Comparison of ENCODE assay signal across 7 cellular contexts in genomic region chr16:90046971-90047713, GRCh38. TPM values are rescaled to one million over a fixed set of nuclear protein-coding genes. Genes with fewer than 3 reads are reported as not detected.
DNase-seq lines count a peak whose midpoint lies in the region; ATAC-seq and TF ChIP-seq lines count a peak whose summit lies in the region.

No MANE protein-coding gene starts in this region.

- H3K9ac ChIP-seq in HUES6 (ENCODE audit: low read length) = peak overlapping the region; percentile 73
- H3K9ac ChIP-seq in mammary epithelial cell (ENCODE audit: insufficient read depth, low read length) = no peak overlapping the region
- peak overlapping the region; percentile 21 to 32 for H3K9ac ChIP-seq in stomach smooth muscle (ENCODE audit: low read length in 2 of 2)

- no TSS peak for BruUV-seq in mammary epithelial cell (replicated peaks; lab: Mats Ljungman, UMichigan)

- dilution Hi-C loops in mammary epithelial cell (cut with HindIII; ENCODE audit: low sequenced_read_pairs) = no loop called here

- peak overlapping the region; percentile 71 for H3K4me3 ChIP-seq in HUES6 (ENCODE audit: low read depth, low read length)
- peak overlapping the region in 1 of 3 experiments; percentile 24 for H3K4me3 ChIP-seq in mammary epithelial cell (replicated peaks in 1 of 3; ENCODE audit: insufficient read depth in 1 of 3, low read depth in 2 of 3, low read length in 3 of 3)
- H3K4me3 ChIP-seq in kidney epithelial cell (ENCODE audit: low read depth, low read length) = peak overlapping the region; percentile 27
- H3K4me3 ChIP-seq in stomach smooth muscle (ENCODE audit: low read length in 2 of 2) = peak overlapping the region; percentile 48 to 62

- DNase-seq in mammary epithelial cell (no peak), kidney epithelial cell (ENCODE audit: low read depth) (no peak), NCI-H128 (lab: John Stamatoyannopoulos, UW; ENCODE audit: unreplicated experiment) (no peak)

- 26% methylated on average over 3 of the region's 40 CpGs for WGBS in mammary epithelial cell (ENCODE audit: low coverage, missing lambda C conversion rate)

- H3K27me3 ChIP-seq in HUES6 (ENCODE audit: control insufficient read depth, insufficient read depth, low read length) (no peaks in the 10 kb centered on the region), mammary epithelial cell (ENCODE audit: insufficient read depth, low read length) (no peaks in the 10 kb centered on the region), kidney epithelial cell (ENCODE audit: control insufficient read depth, insufficient read depth, low read length) (no peaks in the 10 kb centered on the region), stomach smooth muscle (ENCODE audit: control insufficient read depth in 1 of 2, insufficient read depth in 2 of 2, low read length in 2 of 2) (peaks cover 11 to 13% of the 10 kb centered on the region in 2 donors)

- H4K20me1 ChIP-seq in mammary epithelial cell (ENCODE audit: insufficient read depth, low read length) = no peaks in the 10 kb centered on the region

- H3K4me1 ChIP-seq in HUES6 (ENCODE audit: control insufficient read depth, insufficient read depth, low read length) = peaks cover 14% of the 10 kb centered on the region
- peaks cover 29% of the 10 kb centered on the region for H3K4me1 ChIP-seq in mammary epithelial cell (ENCODE audit: insufficient read depth, low read length)
- H3K4me1 ChIP-seq in stomach smooth muscle (ENCODE audit: control insufficient read depth, insufficient read depth, low read length) = peaks cover 13% of the 10 kb centered on the region

- ATAC-seq in GM19467 (IDR thresholded peaks at IDR 0.05; ENCODE audit: unreplicated experiment) = no peak
- no peak for ATAC-seq in activated CD4-positive, CD25-positive, alpha-beta regulatory T cell treated with anti-CD3 and anti-CD28 coated beads, Interleukin-2, amount 50 U/mL, for 24 hours

- H3K9me3 ChIP-seq in HUES6 (ENCODE audit: control insufficient read depth, insufficient read depth, low read depth, low read length) (peaks cover 4% of the 10 kb centered on the region; the same call in 1 of the 2 replicates), mammary epithelial cell (replicated peaks; ENCODE audit: insufficient read depth, low read length) (no peaks in the 10 kb centered on the region), stomach smooth muscle (ENCODE audit: control insufficient read depth in 2 of 2, low read length in 2 of 2) (no peaks in the 10 kb centered on the region)

- in situ Hi-C loops in mammary epithelial cell (cut with MboI; ENCODE audit: low sequenced_read_pairs in 2 of 2) = no loop called here

- peak overlapping the region; percentile 25 for H2AFZ ChIP-seq in mammary epithelial cell (ENCODE audit: low read depth, low read length)

- H3K27ac ChIP-seq in HUES6 (ENCODE audit: low read depth, low read length) (peak overlapping the region; percentile 51; the same call in 1 of the 2 replicates), mammary epithelial cell (ENCODE audit: insufficient read depth, low read depth, low read length) (no peak overlapping the region), stomach smooth muscle (ENCODE audit: low read length) (no peak overlapping the region)

- TF ChIP-seq CTCF in mammary epithelial cell (conservative IDR thresholded peaks at IDR 0.05 in 1 of 2, IDR thresholded peaks at IDR 0.05 in 1 of 2; ENCODE audit: extremely low read depth in 1 of 2, insufficient read depth in 1 of 2, low read depth in 1 of 2, low read length in 2 of 2) (no peak), kidney epithelial cell (IDR thresholded peaks at IDR 0.05; ENCODE audit: insufficient read depth, low read length, poor library complexity, severe bottlenecking) (no peak)

- H3K79me2 ChIP-seq in mammary epithelial cell (ENCODE audit: insufficient read depth, low read length) = no peaks in the 10 kb centered on the region

- CTCF ChIA-PET in mammary epithelial cell (lab: Charles Lee; ENCODE audit: low non-redundant PET) = no interaction called here

- H3K36me3 ChIP-seq in HUES6 (ENCODE audit: control insufficient read depth, insufficient read depth, low read length) (peaks cover 25% of the 10 kb centered on the region), mammary epithelial cell (ENCODE audit: insufficient read depth, low read length) (no peaks in the 10 kb centered on the region), kidney epithelial cell (ENCODE audit: control insufficient read depth, insufficient read depth, low read length) (peaks cover 4% of the 10 kb centered on the region), stomach smooth muscle (ENCODE audit: control insufficient read depth in 2 of 2, insufficient read depth in 2 of 2, low read length in 2 of 2) (peaks cover 6 to 11% of the 10 kb centered on the region in 2 donors)

- intact Hi-C loops in mammary epithelial cell (cut with micrococcal nuclease) = no loop called here

- peak overlapping the region; percentile 44 for H3K4me2 ChIP-seq in mammary epithelial cell (ENCODE audit: insufficient read depth, low read depth, low read length)

RNA-seq across cellular contexts. Expression of gene DBNDD1, which starts 27.9 kb away (rescaled TPM):
- total RNA-seq in mammary epithelial cell (1 to 10 TPM; 3.5 to 4.1 TPM), kidney epithelial cell (27.2 and 35.2 TPM in 2 replicates)
- polyA plus RNA-seq in mammary epithelial cell = 3.9 TPM
- polyA minus RNA-seq in mammary epithelial cell = 0.57 TPM

RNA-seq across cellular contexts. Expression of gene PRDM7, which starts 30.0 kb away (rescaled TPM):
- total RNA-seq in mammary epithelial cell (not detected), kidney epithelial cell (not detected in 2 replicates)
- not detected for polyA plus RNA-seq in mammary epithelial cell
- polyA minus RNA-seq in mammary epithelial cell = not detected
